Comparison of ENCODE assay signal across 1 cellular context in the genomic region with DNA sequence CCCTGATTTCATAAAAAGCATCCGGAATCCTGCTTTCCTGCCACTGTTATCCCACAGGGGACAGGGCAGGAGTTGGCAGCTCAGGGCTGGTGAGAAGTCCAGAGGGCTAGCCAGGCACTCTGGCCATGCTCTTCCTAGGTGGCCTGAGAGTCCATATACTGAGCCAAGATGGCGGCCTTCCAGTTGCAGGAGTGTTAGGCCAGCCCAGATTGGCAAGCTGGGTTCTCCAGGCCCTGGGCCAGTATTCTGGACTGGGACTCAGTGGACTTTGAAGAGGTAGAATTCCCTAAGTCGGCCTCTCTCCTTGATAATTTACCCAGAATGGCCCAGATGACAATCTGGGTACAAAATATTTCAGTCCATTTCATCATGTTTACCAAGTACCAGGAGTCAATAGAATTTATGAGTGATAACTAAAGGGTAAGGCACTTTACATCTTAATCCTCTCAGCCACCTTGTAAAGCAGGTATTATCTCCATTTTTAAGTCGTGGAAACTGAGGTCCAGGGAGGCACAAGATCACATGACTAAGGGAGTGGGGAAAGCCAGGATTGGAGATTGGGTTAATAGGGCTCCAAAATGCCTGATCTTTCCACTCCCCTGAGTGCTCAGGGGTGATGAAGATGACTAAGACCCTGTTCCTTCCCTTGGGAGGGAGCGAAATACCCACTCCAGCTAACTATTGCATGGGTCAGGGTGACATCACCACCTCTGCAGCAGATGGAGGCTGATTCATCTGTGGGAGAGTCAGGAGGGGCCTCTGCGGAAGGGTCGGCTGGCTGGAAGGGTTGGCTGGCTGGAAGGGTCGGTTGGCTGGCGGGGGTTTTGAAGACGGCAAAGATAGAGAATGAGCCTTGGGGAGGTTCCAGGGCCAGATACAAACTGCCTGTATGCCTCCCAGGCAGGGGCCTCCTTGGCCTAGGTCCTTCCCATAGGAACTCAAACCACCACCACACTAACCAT.
TF ChIP-seq lines count a peak whose summit lies in the region.

No MANE protein-coding gene starts in this region.

TF ChIP-seq in K562, 482 proteins besides CTCF, POLR2A, EP300 and RAD21 (continued from another document and continues in another):
- TF ChIP-seq, protein P1, sequence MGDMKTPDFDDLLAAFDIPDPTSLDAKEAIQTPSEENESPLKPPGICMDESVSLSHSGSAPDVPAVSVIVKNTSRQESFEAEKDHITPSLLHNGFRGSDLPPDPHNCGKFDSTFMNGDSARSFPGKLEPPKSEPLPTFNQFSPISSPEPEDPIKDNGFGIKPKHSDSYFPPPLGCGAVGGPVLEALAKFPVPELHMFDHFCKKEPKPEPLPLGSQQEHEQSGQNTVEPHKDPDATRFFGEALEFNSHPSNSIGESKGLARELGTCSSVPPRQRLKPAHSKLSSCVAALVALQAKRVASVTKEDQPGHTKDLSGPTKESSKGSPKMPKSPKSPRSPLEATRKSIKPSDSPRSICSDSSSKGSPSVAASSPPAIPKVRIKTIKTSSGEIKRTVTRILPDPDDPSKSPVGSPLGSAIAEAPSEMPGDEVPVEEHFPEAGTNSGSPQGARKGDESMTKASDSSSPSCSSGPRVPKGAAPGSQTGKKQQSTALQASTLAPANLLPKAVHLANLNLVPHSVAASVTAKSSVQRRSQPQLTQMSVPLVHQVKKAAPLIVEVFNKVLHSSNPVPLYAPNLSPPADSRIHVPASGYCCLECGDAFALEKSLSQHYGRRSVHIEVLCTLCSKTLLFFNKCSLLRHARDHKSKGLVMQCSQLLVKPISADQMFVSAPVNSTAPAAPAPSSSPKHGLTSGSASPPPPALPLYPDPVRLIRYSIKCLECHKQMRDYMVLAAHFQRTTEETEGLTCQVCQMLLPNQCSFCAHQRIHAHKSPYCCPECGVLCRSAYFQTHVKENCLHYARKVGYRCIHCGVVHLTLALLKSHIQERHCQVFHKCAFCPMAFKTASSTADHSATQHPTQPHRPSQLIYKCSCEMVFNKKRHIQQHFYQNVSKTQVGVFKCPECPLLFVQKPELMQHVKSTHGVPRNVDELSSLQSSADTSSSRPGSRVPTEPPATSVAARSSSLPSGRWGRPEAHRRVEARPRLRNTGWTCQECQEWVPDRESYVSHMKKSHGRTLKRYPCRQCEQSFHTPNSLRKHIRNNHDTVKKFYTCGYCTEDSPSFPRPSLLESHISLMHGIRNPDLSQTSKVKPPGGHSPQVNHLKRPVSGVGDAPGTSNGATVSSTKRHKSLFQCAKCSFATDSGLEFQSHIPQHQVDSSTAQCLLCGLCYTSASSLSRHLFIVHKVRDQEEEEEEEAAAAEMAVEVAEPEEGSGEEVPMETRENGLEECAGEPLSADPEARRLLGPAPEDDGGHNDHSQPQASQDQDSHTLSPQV (IDR thresholded peaks at IDR 0.05), result peak; percentile 61
- TF ChIP-seq ADNP (tag; IDR thresholded peaks at IDR 0.05) (no peak), NCOA6 (IDR thresholded peaks at IDR 0.05) (no peak), MCM5 (IDR thresholded peaks at IDR 0.05; ENCODE audit: low read depth) (no peak), MAFG (tag; conservative IDR thresholded peaks at IDR 0.05) (0 out of 2 replicates have a peak, but pooled peaks have one; percentile 17), ZNF143 (CRISPR knock-in tag; IDR thresholded peaks at IDR 0.05) (0 out of 2 replicates have a peak, but pooled peaks have one; percentile 17), POLR3G (IDR thresholded peaks at IDR 0.05; ENCODE audit: extremely low read depth, insufficient read length, insufficient replicate concordance) (no peak), WHSC1 (IDR thresholded peaks at IDR 0.05; ENCODE audit: low read length) (no peak), MTF1 (CRISPR knock-in tag; IDR thresholded peaks at IDR 0.05; ENCODE audit: borderline replicate concordance) (no peak), HDAC2 (IDR thresholded peaks at IDR 0.05) (peak; percentile 17; the same call in 1 of the 2 replicates), FOXJ2 (tag; IDR thresholded peaks at IDR 0.05) (no peak), ZNF282 (CRISPR knock-in tag; IDR thresholded peaks at IDR 0.05) (no peak; the same call in 1 of the 2 replicates), EZH2 (IDR thresholded peaks at IDR 0.05; ENCODE audit: borderline replicate concordance, low read depth, low read length) (no peak), PCBP1 (IDR thresholded peaks at IDR 0.05; ENCODE audit: low read depth, low read length, poor library complexity, severe bottlenecking) (no peak), ZNF644 (tag; IDR thresholded peaks at IDR 0.05; ENCODE audit: low read depth) (0 out of 2 replicates have a peak, but pooled peaks have one; percentile 62), CHD2 (IDR thresholded peaks at IDR 0.05; ENCODE audit: low read depth, low read length) (no peak), NFIC (IDR thresholded peaks at IDR 0.05) (no peak; the same call in 1 of the 2 replicates)
- TF ChIP-seq, protein P2, sequence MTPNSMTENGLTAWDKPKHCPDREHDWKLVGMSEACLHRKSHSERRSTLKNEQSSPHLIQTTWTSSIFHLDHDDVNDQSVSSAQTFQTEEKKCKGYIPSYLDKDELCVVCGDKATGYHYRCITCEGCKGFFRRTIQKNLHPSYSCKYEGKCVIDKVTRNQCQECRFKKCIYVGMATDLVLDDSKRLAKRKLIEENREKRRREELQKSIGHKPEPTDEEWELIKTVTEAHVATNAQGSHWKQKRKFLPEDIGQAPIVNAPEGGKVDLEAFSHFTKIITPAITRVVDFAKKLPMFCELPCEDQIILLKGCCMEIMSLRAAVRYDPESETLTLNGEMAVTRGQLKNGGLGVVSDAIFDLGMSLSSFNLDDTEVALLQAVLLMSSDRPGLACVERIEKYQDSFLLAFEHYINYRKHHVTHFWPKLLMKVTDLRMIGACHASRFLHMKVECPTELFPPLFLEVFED (CRISPR knock-in tag; conservative IDR thresholded peaks at IDR 0.05), result no peak; the same call in 1 of the 2 replicates
- TF ChIP-seq, protein P3, sequence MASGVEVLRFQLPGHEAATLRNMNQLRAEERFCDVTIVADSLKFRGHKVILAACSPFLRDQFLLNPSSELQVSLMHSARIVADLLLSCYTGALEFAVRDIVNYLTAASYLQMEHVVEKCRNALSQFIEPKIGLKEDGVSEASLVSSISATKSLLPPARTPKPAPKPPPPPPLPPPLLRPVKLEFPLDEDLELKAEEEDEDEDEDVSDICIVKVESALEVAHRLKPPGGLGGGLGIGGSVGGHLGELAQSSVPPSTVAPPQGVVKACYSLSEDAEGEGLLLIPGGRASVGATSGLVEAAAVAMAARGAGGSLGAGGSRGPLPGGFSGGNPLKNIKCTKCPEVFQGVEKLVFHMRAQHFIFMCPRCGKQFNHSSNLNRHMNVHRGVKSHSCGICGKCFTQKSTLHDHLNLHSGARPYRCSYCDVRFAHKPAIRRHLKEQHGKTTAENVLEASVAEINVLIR (CRISPR knock-in tag; IDR thresholded peaks at IDR 0.05), result no peak
- TF ChIP-seq, protein P4, sequence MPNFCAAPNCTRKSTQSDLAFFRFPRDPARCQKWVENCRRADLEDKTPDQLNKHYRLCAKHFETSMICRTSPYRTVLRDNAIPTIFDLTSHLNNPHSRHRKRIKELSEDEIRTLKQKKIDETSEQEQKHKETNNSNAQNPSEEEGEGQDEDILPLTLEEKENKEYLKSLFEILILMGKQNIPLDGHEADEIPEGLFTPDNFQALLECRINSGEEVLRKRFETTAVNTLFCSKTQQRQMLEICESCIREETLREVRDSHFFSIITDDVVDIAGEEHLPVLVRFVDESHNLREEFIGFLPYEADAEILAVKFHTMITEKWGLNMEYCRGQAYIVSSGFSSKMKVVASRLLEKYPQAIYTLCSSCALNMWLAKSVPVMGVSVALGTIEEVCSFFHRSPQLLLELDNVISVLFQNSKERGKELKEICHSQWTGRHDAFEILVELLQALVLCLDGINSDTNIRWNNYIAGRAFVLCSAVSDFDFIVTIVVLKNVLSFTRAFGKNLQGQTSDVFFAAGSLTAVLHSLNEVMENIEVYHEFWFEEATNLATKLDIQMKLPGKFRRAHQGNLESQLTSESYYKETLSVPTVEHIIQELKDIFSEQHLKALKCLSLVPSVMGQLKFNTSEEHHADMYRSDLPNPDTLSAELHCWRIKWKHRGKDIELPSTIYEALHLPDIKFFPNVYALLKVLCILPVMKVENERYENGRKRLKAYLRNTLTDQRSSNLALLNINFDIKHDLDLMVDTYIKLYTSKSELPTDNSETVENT (CRISPR knock-in tag; IDR thresholded peaks at IDR 0.05), result no peak
- TF ChIP-seq, protein P5, sequence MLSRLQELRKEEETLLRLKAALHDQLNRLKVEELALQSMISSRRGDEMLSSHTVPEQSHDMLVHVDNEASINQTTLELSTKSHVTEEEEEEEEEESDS (CRISPR knock-in tag; IDR thresholded peaks at IDR 0.05), result no peak
- TF ChIP-seq, protein P6, sequence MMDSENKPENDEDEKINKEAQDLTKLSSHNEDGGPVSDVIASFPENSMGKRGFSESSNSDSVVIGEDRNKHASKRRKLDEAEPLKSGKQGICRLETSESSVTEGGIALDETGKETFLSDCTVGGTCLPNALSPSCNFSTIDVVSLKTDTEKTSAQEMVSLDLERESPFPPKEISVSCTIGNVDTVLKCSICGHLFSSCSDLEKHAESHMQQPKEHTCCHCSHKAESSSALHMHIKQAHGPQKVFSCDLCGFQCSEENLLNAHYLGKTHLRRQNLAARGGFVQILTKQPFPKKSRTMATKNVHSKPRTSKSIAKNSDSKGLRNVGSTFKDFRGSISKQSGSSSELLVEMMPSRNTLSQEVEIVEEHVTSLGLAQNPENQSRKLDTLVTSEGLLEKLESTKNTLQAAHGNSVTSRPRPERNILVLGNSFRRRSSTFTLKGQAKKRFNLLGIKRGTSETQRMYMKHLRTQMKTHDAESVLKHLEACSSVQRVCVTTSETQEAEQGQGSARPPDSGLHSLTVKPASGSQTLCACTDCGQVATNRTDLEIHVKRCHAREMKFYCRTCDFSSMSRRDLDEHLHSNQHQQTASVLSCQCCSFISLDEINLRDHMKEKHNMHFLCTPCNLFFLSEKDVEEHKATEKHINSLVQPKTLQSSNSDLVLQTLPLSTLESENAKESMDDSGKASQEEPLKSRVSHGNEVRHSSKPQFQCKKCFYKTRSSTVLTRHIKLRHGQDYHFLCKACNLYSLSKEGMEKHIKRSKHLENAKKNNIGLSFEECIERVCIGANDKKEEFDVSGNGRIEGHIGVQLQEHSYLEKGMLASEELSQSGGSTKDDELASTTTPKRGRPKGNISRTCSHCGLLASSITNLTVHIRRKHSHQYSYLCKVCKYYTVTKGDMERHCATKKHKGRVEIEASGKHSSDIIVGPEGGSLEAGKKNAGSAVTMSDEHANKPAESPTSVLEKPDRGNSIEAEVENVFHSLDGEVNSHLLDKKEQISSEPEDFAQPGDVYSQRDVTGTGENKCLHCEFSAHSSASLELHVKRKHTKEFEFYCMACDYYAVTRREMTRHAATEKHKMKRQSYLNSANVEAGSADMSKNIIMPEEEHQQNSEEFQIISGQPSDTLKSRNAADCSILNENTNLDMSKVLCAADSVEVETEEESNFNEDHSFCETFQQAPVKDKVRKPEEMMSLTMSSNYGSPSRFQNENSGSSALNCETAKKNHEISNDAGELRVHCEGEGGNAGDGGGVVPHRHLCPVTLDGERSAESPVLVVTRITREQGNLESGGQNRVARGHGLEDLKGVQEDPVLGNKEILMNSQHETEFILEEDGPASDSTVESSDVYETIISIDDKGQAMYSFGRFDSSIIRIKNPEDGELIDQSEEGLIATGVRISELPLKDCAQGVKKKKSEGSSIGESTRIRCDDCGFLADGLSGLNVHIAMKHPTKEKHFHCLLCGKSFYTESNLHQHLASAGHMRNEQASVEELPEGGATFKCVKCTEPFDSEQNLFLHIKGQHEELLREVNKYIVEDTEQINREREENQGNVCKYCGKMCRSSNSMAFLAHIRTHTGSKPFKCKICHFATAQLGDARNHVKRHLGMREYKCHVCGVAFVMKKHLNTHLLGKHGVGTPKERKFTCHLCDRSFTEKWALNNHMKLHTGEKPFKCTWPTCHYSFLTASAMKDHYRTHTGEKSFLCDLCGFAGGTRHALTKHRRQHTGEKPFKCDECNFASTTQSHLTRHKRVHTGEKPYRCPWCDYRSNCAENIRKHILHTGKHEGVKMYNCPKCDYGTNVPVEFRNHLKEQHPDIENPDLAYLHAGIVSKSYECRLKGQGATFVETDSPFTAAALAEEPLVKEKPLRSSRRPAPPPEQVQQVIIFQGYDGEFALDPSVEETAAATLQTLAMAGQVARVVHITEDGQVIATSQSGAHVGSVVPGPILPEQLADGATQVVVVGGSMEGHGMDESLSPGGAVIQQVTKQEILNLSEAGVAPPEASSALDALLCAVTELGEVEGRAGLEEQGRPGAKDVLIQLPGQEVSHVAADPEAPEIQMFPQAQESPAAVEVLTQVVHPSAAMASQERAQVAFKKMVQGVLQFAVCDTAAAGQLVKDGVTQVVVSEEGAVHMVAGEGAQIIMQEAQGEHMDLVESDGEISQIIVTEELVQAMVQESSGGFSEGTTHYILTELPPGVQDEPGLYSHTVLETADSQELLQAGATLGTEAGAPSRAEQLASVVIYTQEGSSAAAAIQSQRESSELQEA (IDR thresholded peaks at IDR 0.05; ENCODE audit: low read depth), result no peak
- TF ChIP-seq, protein P7, sequence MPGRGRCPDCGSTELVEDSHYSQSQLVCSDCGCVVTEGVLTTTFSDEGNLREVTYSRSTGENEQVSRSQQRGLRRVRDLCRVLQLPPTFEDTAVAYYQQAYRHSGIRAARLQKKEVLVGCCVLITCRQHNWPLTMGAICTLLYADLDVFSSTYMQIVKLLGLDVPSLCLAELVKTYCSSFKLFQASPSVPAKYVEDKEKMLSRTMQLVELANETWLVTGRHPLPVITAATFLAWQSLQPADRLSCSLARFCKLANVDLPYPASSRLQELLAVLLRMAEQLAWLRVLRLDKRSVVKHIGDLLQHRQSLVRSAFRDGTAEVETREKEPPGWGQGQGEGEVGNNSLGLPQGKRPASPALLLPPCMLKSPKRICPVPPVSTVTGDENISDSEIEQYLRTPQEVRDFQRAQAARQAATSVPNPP (IDR thresholded peaks at IDR 0.05; ENCODE audit: borderline replicate concordance, insufficient read depth, insufficient read length), result no peak
- TF ChIP-seq, protein P8, sequence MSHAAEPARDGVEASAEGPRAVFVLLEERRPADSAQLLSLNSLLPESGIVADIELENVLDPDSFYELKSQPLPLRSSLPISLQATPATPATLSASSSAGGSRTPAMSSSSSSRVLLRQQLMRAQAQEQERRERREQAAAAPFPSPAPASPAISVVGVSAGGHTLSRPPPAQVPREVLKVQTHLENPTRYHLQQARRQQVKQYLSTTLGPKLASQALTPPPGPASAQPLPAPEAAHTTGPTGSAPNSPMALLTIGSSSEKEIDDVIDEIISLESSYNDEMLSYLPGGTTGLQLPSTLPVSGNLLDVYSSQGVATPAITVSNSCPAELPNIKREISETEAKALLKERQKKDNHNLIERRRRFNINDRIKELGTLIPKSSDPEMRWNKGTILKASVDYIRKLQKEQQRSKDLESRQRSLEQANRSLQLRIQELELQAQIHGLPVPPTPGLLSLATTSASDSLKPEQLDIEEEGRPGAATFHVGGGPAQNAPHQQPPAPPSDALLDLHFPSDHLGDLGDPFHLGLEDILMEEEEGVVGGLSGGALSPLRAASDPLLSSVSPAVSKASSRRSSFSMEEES (CRISPR knock-in tag; IDR thresholded peaks at IDR 0.05), result peak; percentile 84
- TF ChIP-seq, protein P9, sequence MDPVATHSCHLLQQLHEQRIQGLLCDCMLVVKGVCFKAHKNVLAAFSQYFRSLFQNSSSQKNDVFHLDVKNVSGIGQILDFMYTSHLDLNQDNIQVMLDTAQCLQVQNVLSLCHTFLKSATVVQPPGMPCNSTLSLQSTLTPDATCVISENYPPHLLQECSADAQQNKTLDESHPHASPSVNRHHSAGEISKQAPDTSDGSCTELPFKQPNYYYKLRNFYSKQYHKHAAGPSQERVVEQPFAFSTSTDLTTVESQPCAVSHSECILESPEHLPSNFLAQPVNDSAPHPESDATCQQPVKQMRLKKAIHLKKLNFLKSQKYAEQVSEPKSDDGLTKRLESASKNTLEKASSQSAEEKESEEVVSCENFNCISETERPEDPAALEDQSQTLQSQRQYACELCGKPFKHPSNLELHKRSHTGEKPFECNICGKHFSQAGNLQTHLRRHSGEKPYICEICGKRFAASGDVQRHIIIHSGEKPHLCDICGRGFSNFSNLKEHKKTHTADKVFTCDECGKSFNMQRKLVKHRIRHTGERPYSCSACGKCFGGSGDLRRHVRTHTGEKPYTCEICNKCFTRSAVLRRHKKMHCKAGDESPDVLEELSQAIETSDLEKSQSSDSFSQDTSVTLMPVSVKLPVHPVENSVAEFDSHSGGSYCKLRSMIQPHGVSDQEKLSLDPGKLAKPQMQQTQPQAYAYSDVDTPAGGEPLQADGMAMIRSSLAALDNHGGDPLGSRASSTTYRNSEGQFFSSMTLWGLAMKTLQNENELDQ (CRISPR knock-in tag; IDR thresholded peaks at IDR 0.05; ENCODE audit: borderline replicate concordance), result no peak
